Comparison of ENCODE assay signal across 13 cellular contexts in genomic region chr10:1738950-1739349, GRCh38. TPM values are rescaled to one million over a fixed set of nuclear protein-coding genes. Genes with fewer than 3 reads are reported as not detected.
DNase-seq lines count a peak whose midpoint lies in the region; ATAC-seq and TF ChIP-seq lines count a peak whose summit lies in the region.
"Had no signal": no experiment of that assay in that cellular context is flagged by ENCODE, and none has a peak within 500 bp of the region (broad histone marks: within the 10 kb centered on the region; RNA-seq: fewer than 3 reads in every experiment).

No MANE protein-coding gene starts in this region.

- no peaks in the 10 kb centered on the region for H4K20me1 ChIP-seq in neural progenitor cell (ENCODE audit: low read depth)

- H3K4me3 ChIP-seq in neural progenitor cell (no peak overlapping the region), H7 (ENCODE audit: insufficient read depth, low read depth, low read length) (no peak overlapping the region)
- H3K4me3 ChIP-seq: psoas muscle had no signal

- H2AFZ ChIP-seq in neural progenitor cell (replicated peaks) = no peak overlapping the region

- no peak overlapping the region for H3K9ac ChIP-seq in neural progenitor cell

- H3F3A ChIP-seq in neural progenitor cell (ENCODE audit: low read depth) = peaks cover 31% of the 10 kb centered on the region

- ATAC-seq in GM21576 (IDR thresholded peaks at IDR 0.05; ENCODE audit: unreplicated experiment) = peak; percentile 66
- ATAC-seq in HG03159 (IDR thresholded peaks at IDR 0.05; ENCODE audit: unreplicated experiment) = peak; percentile 54
- ATAC-seq: psoas muscle had no signal

- no peaks in the 10 kb centered on the region for H3K79me2 ChIP-seq in neural progenitor cell (ENCODE audit: low read depth)

- H3K4me2 ChIP-seq in neural progenitor cell = peak overlapping the region; percentile 56

- H3K36me3 ChIP-seq in neural progenitor cell (no peaks in the 10 kb centered on the region), H7 (replicated peaks; ENCODE audit: control insufficient read depth, insufficient read depth, low read length) (no peaks in the 10 kb centered on the region)

- H3K9me3 ChIP-seq in neural progenitor cell (ENCODE audit: low read depth) = no peaks in the 10 kb centered on the region
- H3K9me3 ChIP-seq: psoas muscle had no signal

- H3K27me3 ChIP-seq in neural progenitor cell = peaks cover 74% of the 10 kb centered on the region
- peaks cover 37% of the 10 kb centered on the region for H3K27me3 ChIP-seq in H7 (ENCODE audit: control insufficient read depth, insufficient read depth, low read length)

- no peak for TF ChIP-seq CTCF in neural progenitor cell (IDR thresholded peaks at IDR 0.05)

- no peak overlapping the region for H3K4me3 Mint-ChIP-seq in neural progenitor cell
- H3K4me3 Mint-ChIP-seq: activated CD4-positive, alpha-beta memory T cell treated with anti-CD3 and anti-CD28 coated beads, Interleukin-2, amount 10 ng/mL, durations not matched to agents 7 days and 5 days; activated naive CD4-positive, alpha-beta T cell treated with anti-CD3 and anti-CD28 coated beads, Interleukin-2, amount 10 ng/mL, durations not matched to agents 7 days and 5 days; immature natural killer cell had no signal

- H3K27ac ChIP-seq in neural progenitor cell = no peak overlapping the region
- H3K27ac ChIP-seq: psoas muscle had no signal

- no peak overlapping the region for H3K27ac Mint-ChIP-seq in neural progenitor cell
- H3K27ac Mint-ChIP-seq: activated CD4-positive, alpha-beta memory T cell treated with anti-CD3 and anti-CD28 coated beads, Interleukin-2, amount 10 ng/mL, durations not matched to agents 7 days and 5 days; activated naive CD4-positive, alpha-beta T cell treated with anti-CD3 and anti-CD28 coated beads, Interleukin-2, amount 10 ng/mL, durations not matched to agents 7 days and 5 days; immature natural killer cell had no signal

- H3K9me3 Mint-ChIP-seq in neural progenitor cell = no peaks in the 10 kb centered on the region
- H3K9me3 Mint-ChIP-seq: activated CD4-positive, alpha-beta memory T cell treated with anti-CD3 and anti-CD28 coated beads, Interleukin-2, amount 10 ng/mL, durations not matched to agents 7 days and 5 days; activated naive CD4-positive, alpha-beta T cell treated with anti-CD3 and anti-CD28 coated beads, Interleukin-2, amount 10 ng/mL, durations not matched to agents 7 days and 5 days had no signal

- DNase-seq in NCI-H2107 (lab: John Stamatoyannopoulos, UW) (peak; percentile 13), NCI-H2107 treated with DMSO at 0.1 percent for 48 hours (lab: John Stamatoyannopoulos, UW; ENCODE audit: unreplicated experiment) (no peak), neural progenitor cell (ENCODE audit: low spot score) (no peak), cerebellar cortex (ENCODE audit: low spot score) (no peak), H7 (no peak), hepatic stellate cell (ENCODE audit: low spot score) (no peak)
- DNase-seq: activated CD4-positive, alpha-beta memory T cell treated with anti-CD3 and anti-CD28 coated beads, Interleukin-2, amount 10 ng/mL, durations not matched to agents 7 days and 5 days; activated naive CD4-positive, alpha-beta T cell treated with anti-CD3 and anti-CD28 coated beads, Interleukin-2, amount 10 ng/mL, durations not matched to agents 7 days and 5 days; immature natural killer cell; NCI-H1092; psoas muscle had no signal

- H3K4me1 ChIP-seq in neural progenitor cell = peaks cover 25% of the 10 kb centered on the region
- H3K4me1 ChIP-seq: psoas muscle had no signal

- peaks cover 29% of the 10 kb centered on the region for H3K4me1 Mint-ChIP-seq in neural progenitor cell
- H3K4me1 Mint-ChIP-seq: activated CD4-positive, alpha-beta memory T cell treated with anti-CD3 and anti-CD28 coated beads, Interleukin-2, amount 10 ng/mL, durations not matched to agents 7 days and 5 days; immature natural killer cell had no signal

- H3K36me3 Mint-ChIP-seq in neural progenitor cell = no peaks in the 10 kb centered on the region
- H3K36me3 Mint-ChIP-seq: activated naive CD4-positive, alpha-beta T cell treated with anti-CD3 and anti-CD28 coated beads, Interleukin-2, amount 10 ng/mL, durations not matched to agents 7 days and 5 days; immature natural killer cell had no signal

- peaks cover 19% of the 10 kb centered on the region for H3K27me3 Mint-ChIP-seq in neural progenitor cell (ENCODE audit: insufficient read depth, low read depth)

RNA-seq across cellular contexts. Expression of gene ADARB2, which starts 1.6 kb away (rescaled TPM):
- total RNA-seq in neural progenitor cell (ENCODE audit: low replicate concordance) = 0.99 TPM in 1 of 2 replicates, not detected in the other
- 1.5 and 2.8 TPM in 2 replicates for total RNA-seq in H7 (2014; rRNA removed; shearing (Covaris generic))
